Comparison of ENCODE assay signal across 8 cellular contexts in genomic region chr15:82572311-82572710, GRCh38. TPM values are rescaled to one million over a fixed set of nuclear protein-coding genes. Genes with fewer than 3 reads are reported as not detected.
A peak's percentile ranks its signal among the peaks of the same experiment; 100 is the strongest.
DNase-seq lines count a peak whose midpoint lies in the region; ATAC-seq, FAIRE-seq and TF ChIP-seq lines count a peak whose summit lies in the region.

No MANE protein-coding gene starts in this region.

- no TSS peak for BruUV-seq in K562 (replicated peaks; lab: Mats Ljungman, UMichigan)

- H2AFZ ChIP-seq in K562 (ENCODE audit: low read depth, low read length), result no peak overlapping the region

- peaks cover 10% of the 10 kb centered on the region for H4K20me1 ChIP-seq in K562 (replicated peaks; ENCODE audit: control insufficient read depth, insufficient read depth, low read length)

- no peak overlapping the region for H3K27ac Mint-ChIP-seq in mesothelial cell of epicardium
- no peak overlapping the region for H3K27ac Mint-ChIP-seq in CD4-positive, alpha-beta T cell

- H3K4me1 ChIP-seq in K562 (replicated peaks in 1 of 2; ENCODE audit: control insufficient read depth in 2 of 2, insufficient read depth in 2 of 2, low read length in 2 of 2) (peaks cover 25 to 33% of the 10 kb centered on the region in 2 experiments; a peak in 4 of 5 replicates), tibial artery (peaks cover 0 to 19% (median 12%) of the 10 kb centered on the region in 4 donors)

- peaks cover 60% of the 10 kb centered on the region for H3K27me3 Mint-ChIP-seq in mesothelial cell of epicardium (ENCODE audit: low read depth)
- H3K27me3 Mint-ChIP-seq in CD4-positive, alpha-beta T cell, result peaks cover 55% of the 10 kb centered on the region

- peak; percentile 7 for DNase-seq in NCI-H2196 (lab: John Stamatoyannopoulos, UW; ENCODE audit: unreplicated experiment)
- no peak for DNase-seq in NCI-H2196 treated with DMSO at 0.1 percent for 48 hours (lab: John Stamatoyannopoulos, UW; ENCODE audit: unreplicated experiment)
- DNase-seq in K562 (ENCODE audit: extremely low read depth in 1 of 4, low spot score in 3 of 4), result no peak
- no peak for DNase-seq in mesothelial cell of epicardium (ENCODE audit: low spot score in 2 of 2, unreplicated experiment in 2 of 2)
- DNase-seq in tibial artery, result no peak
- no peak for DNase-seq in CD4-positive, alpha-beta T cell
- no peak for DNase-seq in NCI-H1930 (lab: John Stamatoyannopoulos, UW)
- DNase-seq in activated T-cell treated with anti-CD3 and anti-CD28 coated beads for 4 hours, result no peak

- in situ Hi-C loops in K562 (cut with MboI), result no loop called here

- no peaks in the 10 kb centered on the region for H3K27me3 ChIP-seq in K562 (ENCODE audit: control insufficient read depth in 2 of 2, insufficient read depth in 2 of 2, low read length in 2 of 2)
- no peaks in the 10 kb centered on the region for H3K27me3 ChIP-seq in tibial artery
- peaks cover 12% of the 10 kb centered on the region for H3K27me3 ChIP-seq in CD4-positive, alpha-beta T cell (ENCODE audit: control insufficient read depth, insufficient read depth, low read length)

- intact Hi-C loops in K562 (cut with micrococcal nuclease) (no loop called here), tibial artery (cut with DNase I; ENCODE audit: low total_unique reads) (no loop called here)
- intact Hi-C loops in CD4-positive, alpha-beta T cell (cut with DNase I, micrococcal nuclease), result no loop called here

- no peak overlapping the region for H3K4me2 ChIP-seq in K562 (ENCODE audit: insufficient read depth, low read length)

- no peak for FAIRE-seq in K562 (lab: Jason Lieb, UNC)

- H3K9me3 ChIP-seq in K562 (replicated peaks; ENCODE audit: control insufficient read depth, insufficient read depth, low read depth, low read length) (no peaks in the 10 kb centered on the region), tibial artery (no peaks in the 10 kb centered on the region)
- no peaks in the 10 kb centered on the region for H3K9me3 ChIP-seq in CD4-positive, alpha-beta T cell (ENCODE audit: control insufficient read depth, low read length)

- H3K4me3 ChIP-seq in K562, result no peak overlapping the region
- H3K4me3 ChIP-seq in tibial artery, result peak overlapping the region; percentile 46 to 56

- CTCF ChIA-PET in K562 (lab: Yijun Ruan, JAX; ENCODE audit: low intra/inter-chr PET ratio), result interaction anchor here (0.7 kb wide), 1 partner anchor 178 kb away, joined by 3 read pairs; no protein-coding TSS in a partner anchor
- CTCF ChIA-PET in CD4-positive, alpha-beta T cell (lab: Charles Lee), result no interaction called here

- TF ChIP-seq EP300 in K562 (IDR thresholded peaks at IDR 0.05; ENCODE audit: low read length), result no peak

- H3K4me3 Mint-ChIP-seq in mesothelial cell of epicardium, result peak overlapping the region; percentile 62
- no peak overlapping the region for H3K4me3 Mint-ChIP-seq in CD4-positive, alpha-beta T cell

- H3K9me1 ChIP-seq in K562 (ENCODE audit: control insufficient read depth, insufficient read depth, low read length), result peaks cover 4% of the 10 kb centered on the region

- TF ChIP-seq CTCF in K562 (IDR thresholded peaks at IDR 0.05 in 2 of 3, conservative IDR thresholded peaks at IDR 0.05 in 1 of 3; ENCODE audit: insufficient read depth in 2 of 3, low read depth in 1 of 3, low read length in 3 of 3), result no peak
- TF ChIP-seq CTCF in mesothelial cell of epicardium (IDR thresholded peaks at IDR 0.05; ENCODE audit: unreplicated experiment), result no peak
- no peak for TF ChIP-seq CTCF in tibial artery (IDR thresholded peaks at IDR 0.05)
- no peak for TF ChIP-seq CTCF in CD4-positive, alpha-beta T cell (IDR thresholded peaks at IDR 0.05)

- 58% methylated on average over 4 of the region's 5 CpGs for WGBS in K562 (ENCODE audit: insufficient coverage, low coverage, missing lambda C conversion rate)

- H3K9me3 Mint-ChIP-seq in mesothelial cell of epicardium, result no peaks in the 10 kb centered on the region
- no peaks in the 10 kb centered on the region for H3K9me3 Mint-ChIP-seq in CD4-positive, alpha-beta T cell

- H3K36me3 ChIP-seq in K562 (ENCODE audit: control insufficient read depth, insufficient read depth, low read length) (peaks cover 35% of the 10 kb centered on the region; the same call in 2 of the 3 replicates), tibial artery (no peaks in the 10 kb centered on the region)

- no peaks in the 10 kb centered on the region; the same call in 2 of the 3 replicates for H3K79me2 ChIP-seq in K562 (ENCODE audit: control insufficient read depth, insufficient read depth, low read length)

- TF ChIP-seq RAD21 in K562 (CRISPR knock-in tag; conservative IDR thresholded peaks at IDR 0.05 in 1 of 2, IDR thresholded peaks at IDR 0.05 in 1 of 2), result no peak

- POLR2A ChIA-PET in K562 (lab: Yijun Ruan, JAX), result interaction anchor here (0.6 to 1.9 kb wide), 7 partner anchors 11 to 90 kb away, joined by 3 to 6 read pairs (median 3); partner anchors contain the start of gene RPS17
- POLR2A ChIA-PET in CD4-positive, alpha-beta T cell (lab: Charles Lee), result no interaction called here

- no peak; the same call in 2 of the 3 replicates for ATAC-seq in K562
- no peak for ATAC-seq in CD4-positive, alpha-beta T cell (ENCODE audit: poor library complexity)

- H3K27ac ChIP-seq in K562 (ENCODE audit: extremely low read depth, low read depth, low read length) (no peak overlapping the region), tibial artery (peak overlapping the region; percentile 61 to 69)
- no peak overlapping the region for H3K27ac ChIP-seq in CD4-positive, alpha-beta T cell (ENCODE audit: low read depth, low read length)

- H3K4me1 Mint-ChIP-seq in mesothelial cell of epicardium, result peaks cover 8% of the 10 kb centered on the region
- H3K4me1 Mint-ChIP-seq in CD4-positive, alpha-beta T cell (ENCODE audit: low read depth), result peaks cover 5% of the 10 kb centered on the region

- H3K9ac ChIP-seq in K562 (ENCODE audit: insufficient read depth in 1 of 2, low read depth in 2 of 2, low read length in 2 of 2), result peak overlapping the region in 1 of 2 experiments; percentile 76; a peak in 1 of 4 replicates

- H3K36me3 Mint-ChIP-seq in mesothelial cell of epicardium, result no peaks in the 10 kb centered on the region
- no peaks in the 10 kb centered on the region for H3K36me3 Mint-ChIP-seq in CD4-positive, alpha-beta T cell (ENCODE audit: low read depth)

- no peak for TF ChIP-seq POLR2A in K562 (conservative IDR thresholded peaks at IDR 0.05)

TF ChIP-seq in K562, 482 proteins besides CTCF, POLR2A, EP300 and RAD21:
- TF ChIP-seq GTF2F1 (IDR thresholded peaks at IDR 0.05; ENCODE audit: low read depth, low read length), result no peak
- no peak for TF ChIP-seq ZNF766 (CRISPR knock-in tag; conservative IDR thresholded peaks at IDR 0.05)
- TF ChIP-seq CBFA2T3 (IDR thresholded peaks at IDR 0.05), result peak; percentile 18; the same call in 1 of the 2 replicates

RNA-seq across cellular contexts. Expression of gene RPS17, which starts 32.1 kb away (rescaled TPM):
- total RNA-seq in K562 (2011; cell fraction: chromatin; rRNA removed; ENCODE audit: low replicate concordance), result 288 and 405 TPM in 2 replicates
- total RNA-seq in K562 (2011; cell fraction: nucleolus; rRNA removed), result 802 and 812 TPM in 2 replicates
- total RNA-seq in K562 (2011; cell fraction: nucleoplasm; rRNA removed), result 889 and 1,793 TPM in 2 replicates
- total RNA-seq in K562 (2014; rRNA removed), result 4,669 and 6,363 TPM in 2 replicates
- 4,513 and 5,229 TPM in 2 replicates for total RNA-seq in K562 (2014; rRNA removed; fragmentation: Illumina TruSeq; extraction: Trizol)
- total RNA-seq in K562 (2015; rRNA removed; fragmentation: Illumina TruSeq; extraction: Trizol), result 5,690 and 6,000 TPM in 2 replicates
- 2,376 and 2,708 TPM in 2 replicates for total RNA-seq in K562 (2021)
- 5,062 and 5,477 TPM in 2 replicates for polyA plus RNA-seq in K562 (2011; rRNA removed)
- polyA plus RNA-seq in K562 (2011; cell fraction: cytosol; rRNA removed), result 3,204 and 5,121 TPM in 2 replicates
- polyA plus RNA-seq in K562 (2011; cell fraction: nucleus; rRNA removed), result 1,138 and 2,084 TPM in 2 replicates
- 4,007 and 4,409 TPM in 2 replicates for polyA plus RNA-seq in K562 (2012)
- 2,686 and 3,105 TPM in 2 replicates for polyA plus RNA-seq in K562 (2014; fragmentation: Illumina TruSeq; extraction: Trizol)
- 1,000 to 10,000 TPM; 1,988 to 2,233 TPM for polyA plus RNA-seq in K562 (2014; fragmentation: Nextera tagmentation; extraction: Ambion mirVana)
- 6,515 and 6,851 TPM in 2 replicates for polyA plus RNA-seq in K562 (2014; rRNA removed)
- 1,664 and 1,697 TPM in 2 replicates for polyA minus RNA-seq in K562 (2011; rRNA and poly(A)+ RNA removed)
- 653 and 953 TPM in 2 replicates for polyA minus RNA-seq in K562 (2011; cell fraction: cytosol; rRNA and poly(A)+ RNA removed)
- polyA minus RNA-seq in K562 (2011; cell fraction: nucleus; rRNA and poly(A)+ RNA removed), result 297 and 420 TPM in 2 replicates
- total RNA-seq in mesothelial cell of epicardium, result 1,564 to 1,650 TPM (median 1,638 TPM) in 3 replicates
- 1,000 to 10,000 TPM; 3,141 to 3,180 TPM for total RNA-seq in CD4-positive, alpha-beta T cell

Comparison
In these comparisons a context has a peak if more than half of its experiments do, and no peak if none do; other contexts are left out.
1. H3K27ac ChIP-seq: peak in tibial artery (2 of 2); none in K562 (single experiment) and CD4-positive, alpha-beta T cell (single experiment).